In genomic region chr19:49807174-49807830, GRCh38 we compare ENCODE assay signal across 14 cellular contexts. TPM values are rescaled to one million over a fixed set of nuclear protein-coding genes. Genes with fewer than 3 reads are reported as not detected.
DNase-seq lines count a peak whose midpoint lies in the region; ATAC-seq, FAIRE-seq and TF ChIP-seq lines count a peak whose summit lies in the region.
"Had no signal": no experiment of that assay in that cellular context is flagged by ENCODE, and none has a peak within 500 bp of the region (broad histone marks: within the 10 kb centered on the region; RNA-seq: fewer than 3 reads in every experiment).

No MANE protein-coding gene starts in this region.

- H3K27ac Mint-ChIP-seq in central memory CD8-positive, alpha-beta T cell (ENCODE audit: low read depth), result peak overlapping the region; percentile 65

- no peak for TF ChIP-seq CTCF in heart left ventricle (IDR thresholded peaks at IDR 0.05)
- TF ChIP-seq CTCF in OCI-LY3 (IDR thresholded peaks at IDR 0.05; ENCODE audit: low read depth, low read length), result no peak

- intact Hi-C loops in Right ventricle myocardium inferior (cut with DNase I) (no loop called here), heart left ventricle (cut with DNase I) (loop anchor here in 5 of 10 donors (5.0 kb wide), 3 partner anchors 35 to 130 kb away; partner anchors contain the start of genes AP2A1 (in 3 of the 5) and PRMT1 (in 1 of the 5))

- peaks cover 0 to 54% (median 44%) of the 10 kb centered on the region in 9 donors for H3K36me3 ChIP-seq in heart left ventricle
- peaks cover 27% of the 10 kb centered on the region for H3K36me3 ChIP-seq in OCI-LY3 (replicated peaks; ENCODE audit: low read depth, low read length)

- H3K27me3 Mint-ChIP-seq in central memory CD8-positive, alpha-beta T cell, result no peaks in the 10 kb centered on the region

- no peak for TF ChIP-seq POLR2A in heart left ventricle (IDR thresholded peaks at IDR 0.05)
- TF ChIP-seq POLR2A in H54 (IDR thresholded peaks at IDR 0.05; ENCODE audit: low read depth, low read length), result no peak

- H3K27ac ChIP-seq in heart left ventricle (no peak overlapping the region), OCI-LY3 (ENCODE audit: low read length) (0 out of 2 replicates have a peak overlapping the region, but pooled peaks have one; percentile 0)

- peaks cover 0 to 29% (median 17%) of the 10 kb centered on the region in 12 donors for H3K4me1 ChIP-seq in heart left ventricle
- H3K4me1 ChIP-seq in OCI-LY3 (ENCODE audit: low read length), result peaks cover 22% of the 10 kb centered on the region

- H4K20me1 ChIP-seq in OCI-LY3 (ENCODE audit: insufficient read depth, low read length), result no peaks in the 10 kb centered on the region

- ATAC-seq in Right ventricle myocardium inferior (no peak), heart left ventricle (no peak)
- ATAC-seq in central memory CD8-positive, alpha-beta T cell (replicated peaks; ENCODE audit: extremely low read depth, poor library complexity, severe bottlenecking), result no peak

- peaks cover 12% of the 10 kb centered on the region for H3K36me3 Mint-ChIP-seq in central memory CD8-positive, alpha-beta T cell (ENCODE audit: insufficient read depth)

- H3K4me3 ChIP-seq in heart left ventricle (no peak overlapping the region), OCI-LY3 (ENCODE audit: low read length) (no peak overlapping the region)
- H3K4me3 ChIP-seq: left ventricle myocardium inferior, vagina had no signal

- WGBS in heart left ventricle, 4 donors, result 82 to 86% (median 84%) methylated on average over 13 to 14 of the region's 14 CpGs

- no peak overlapping the region for H3K4me2 ChIP-seq in OCI-LY3 (ENCODE audit: low read length)

- no peak overlapping the region for H2AFZ ChIP-seq in OCI-LY3 (ENCODE audit: low read depth, low read length)

- H3K4me1 Mint-ChIP-seq in central memory CD8-positive, alpha-beta T cell, result peaks cover 18% of the 10 kb centered on the region

- H3K9me3 Mint-ChIP-seq in central memory CD8-positive, alpha-beta T cell, result no peaks in the 10 kb centered on the region
- H3K9me3 Mint-ChIP-seq: endodermal cell had no signal

- no peak overlapping the region for H3K9ac ChIP-seq in OCI-LY3 (ENCODE audit: low read length)

- H3K4me3 Mint-ChIP-seq in central memory CD8-positive, alpha-beta T cell, result no peak overlapping the region

- DNase-seq in Right ventricle myocardium inferior (ENCODE audit: missing footprints), result peak; percentile 41
- DNase-seq in heart left ventricle, result no peak
- no peak for DNase-seq in central memory CD8-positive, alpha-beta T cell (ENCODE audit: low spot score in 2 of 2)
- DNase-seq in HUDEP-2 (lab: John Stamatoyannopoulos, UW; ENCODE audit: unreplicated experiment in 76 of 76), result no peak
- no peak for DNase-seq in NCI-H748 (lab: John Stamatoyannopoulos, UW; ENCODE audit: unreplicated experiment)
- no peak for DNase-seq in GOT3 (lab: John Stamatoyannopoulos, UW)
- DNase-seq in H54 (ENCODE audit: insufficient read length, low spot score), result no peak
- DNase-seq: activated T-cell treated with anti-CD3 and anti-CD28 coated beads, Interleukin-2, amount 50 U/mL, for 1 hour; BE2C; endodermal cell; left ventricle myocardium inferior; NCI-H748 treated with DMSO at 0.1 percent for 48 hours had no signal

- no peaks in the 10 kb centered on the region for H3K9me3 ChIP-seq in heart left ventricle
- H3K9me3 ChIP-seq in OCI-LY3 (ENCODE audit: insufficient read depth, low read length), result no peaks in the 10 kb centered on the region
- H3K9me3 ChIP-seq: BE2C, left ventricle myocardium inferior, vagina had no signal

- FAIRE-seq in H54 (lab: Jason Lieb, UNC), result no peak

- no peaks in the 10 kb centered on the region for H3K27me3 ChIP-seq in heart left ventricle
- H3K27me3 ChIP-seq in OCI-LY3 (ENCODE audit: low read depth, low read length), result no peaks in the 10 kb centered on the region
- H3K27me3 ChIP-seq: BE2C, vagina had no signal

- H3K79me2 ChIP-seq in OCI-LY3 (ENCODE audit: low read length), result no peaks in the 10 kb centered on the region

RNA-seq across cellular contexts. Expression of gene FUZ, which starts 5.8 kb away (rescaled TPM):
- total RNA-seq in Right ventricle myocardium inferior, result 21.0 TPM
- 10 to 100 TPM; 12.7 to 29.1 (median 16.2) TPM for total RNA-seq in heart left ventricle
- polyA plus RNA-seq in heart left ventricle, result 10 to 100 TPM; 14.3 to 24.3 TPM

RNA-seq across cellular contexts. Expression of gene MED25, which starts 10.8 kb away (rescaled TPM):
- total RNA-seq in Right ventricle myocardium inferior, result 70.4 TPM
- total RNA-seq in heart left ventricle, result 100 to 1,000 TPM in 1 of 9 donors, 10 to 100 TPM in 8; 45.8 to 119 (median 54.7) TPM
- polyA plus RNA-seq in heart left ventricle, result 10 to 100 TPM; 44.1 to 60.2 TPM

RNA-seq across cellular contexts. Expression of gene AP2A1, which starts 40.5 kb away (rescaled TPM):
- total RNA-seq in Right ventricle myocardium inferior (76.4 TPM), heart left ventricle (100 to 1,000 TPM in 1 of 9 donors, 10 to 100 TPM in 8; 53.6 to 152 (median 70.5) TPM)
- polyA plus RNA-seq in heart left ventricle, result 100 to 1,000 TPM in 1 of 2 donors, 10 to 100 TPM in 1; 33.4 to 115 TPM

RNA-seq across cellular contexts. Expression of gene PTOV1, which starts 43.7 kb away (rescaled TPM):
- total RNA-seq in Right ventricle myocardium inferior, result 122 TPM
- total RNA-seq in heart left ventricle, result 100 to 1,000 TPM in 1 of 9 donors, 10 to 100 TPM in 8; 70.9 to 109 (median 91.5) TPM
- 100 to 1,000 TPM in 1 of 2 donors, 10 to 100 TPM in 1; 85.9 to 135 TPM for polyA plus RNA-seq in heart left ventricle

RNA-seq across cellular contexts. Expression of gene TSKS, which starts 44.2 kb away (rescaled TPM):
- total RNA-seq in Right ventricle myocardium inferior, result 0.57 TPM
- total RNA-seq in heart left ventricle, result under 1 TPM in 6 of 9 donors, not detected in 3; 0.23 to 0.77 (median 0.34) TPM
- under 1 TPM; 0.49 to 0.72 TPM for polyA plus RNA-seq in heart left ventricle
